ENCODE assay signal across 27 cellular contexts in the genomic region with DNA sequence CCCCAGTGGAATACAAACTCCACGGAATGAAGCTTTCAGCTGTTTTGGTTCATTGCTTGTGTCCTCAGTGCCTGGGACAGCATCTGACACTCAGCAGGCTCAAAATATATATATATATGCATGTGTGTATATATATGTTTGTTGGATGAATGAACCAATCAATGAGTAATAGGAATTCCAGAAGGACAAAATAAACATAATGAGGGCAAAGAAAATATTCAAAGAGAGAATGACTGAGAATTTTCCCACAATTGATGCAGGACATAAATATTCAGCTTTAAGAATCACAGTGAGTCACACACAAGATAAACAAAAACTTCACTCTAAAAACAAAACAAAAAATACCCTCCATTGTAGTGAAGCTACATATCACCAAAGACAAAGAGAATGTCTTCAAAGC.
DNase-seq lines count a peak whose midpoint lies in the region; ATAC-seq and TF ChIP-seq lines count a peak whose summit lies in the region.
"Had no signal": no experiment of that assay in that cellular context is flagged by ENCODE, and none has a peak within 500 bp of the region (broad histone marks: within the 10 kb centered on the region; RNA-seq: fewer than 3 reads in every experiment).

No MANE protein-coding gene starts in this region.

- H3K27ac Mint-ChIP-seq in MCF 10A (ENCODE audit: low read depth, unreplicated experiment): no peak overlapping the region
- H3K27ac Mint-ChIP-seq: activated CD8-positive, alpha-beta T cell treated with anti-CD3 and anti-CD28 coated beads, Interleukin-2, amount 10 ng/mL, durations not matched to agents 7 days and 5 days; activated T-cell treated with anti-CD3 and anti-CD28 coated beads, Interleukin-2, amount 50 U/mL, for 24 hours; B cell; stimulated activated naive CD8-positive, alpha-beta T cell treated with anti-CD3 and anti-CD28 coated beads, Interleukin-15, Interleukin-2, amounts not matched to agents 100 ng/mL and 50 ng/mL, for 24 hours had no signal

- no peaks in the 10 kb centered on the region for H3K4me1 ChIP-seq in breast epithelium
- H3K4me1 ChIP-seq: gastrocnemius medialis, transverse colon had no signal

- H3K4me3 ChIP-seq in breast epithelium: no peak overlapping the region
- H3K4me3 ChIP-seq: dorsolateral prefrontal cortex, gastrocnemius medialis, smooth muscle cell, transverse colon had no signal

- DNase-seq in MCF 10A (ENCODE audit: unreplicated experiment) (peak; percentile 51), breast epithelium (ENCODE audit: low spot score in 2 of 2) (no peak), astrocyte of the hippocampus (ENCODE audit: low read depth, low spot score) (peak; percentile 35), foreskin melanocyte (peak; percentile 29), head of caudate nucleus (no peak)
- DNase-seq: 8988T; activated CD4-positive, CD25-positive, alpha-beta regulatory T cell treated with anti-CD3 and anti-CD28 coated beads, Interleukin-2, amount 50 U/mL, for 72 hours; activated CD8-positive, alpha-beta T cell treated with anti-CD3 and anti-CD28 coated beads, Interleukin-2, amount 10 ng/mL, durations not matched to agents 7 days and 5 days; activated naive CD4-positive, alpha-beta T cell; activated T-cell treated with anti-CD3 and anti-CD28 coated beads, Interleukin-2, amount 50 U/mL, for 24 hours; amygdala; gastrocnemius medialis; GOT3; MV-4-11; NCI-H1694; NCI-H2171 treated with DMSO at 0.1 percent for 48 hours; stimulated activated CD4-positive, alpha-beta T cell treated with anti-CD3 and anti-CD28 coated beads, Interleukin-4, amount 100 ng/mL, for 1 hour; transverse colon had no signal

- no peaks in the 10 kb centered on the region for H3K27me3 ChIP-seq in breast epithelium
- H3K27me3 ChIP-seq: dorsolateral prefrontal cortex, transverse colon had no signal

- intact Hi-C loops in MCF 10A (cut with micrococcal nuclease) (no loop called here), breast epithelium (cut with DNase I; ENCODE audit: low total_unique reads) (no loop called here), head of caudate nucleus (cut with DNase I) (no loop called here)

- H3K27ac ChIP-seq in breast epithelium: no peak overlapping the region
- H3K27ac ChIP-seq: epithelial cell of prostate, gastrocnemius medialis, transverse colon had no signal

- no TSS peak for BruUV-seq in MCF 10A (replicated peaks; lab: Mats Ljungman, UMichigan)

- H3K9me3 Mint-ChIP-seq in MCF 10A (ENCODE audit: unreplicated experiment): peaks cover 10% of the 10 kb centered on the region

- CTCF ChIA-PET in MCF 10A (lab: Yijun Ruan, JAX): interaction anchor here (0.6 kb wide), 1 partner anchor 363 kb away, joined by 4 read pairs; no protein-coding TSS in a partner anchor

- no peak for TF ChIP-seq POLR2A in breast epithelium (IDR thresholded peaks at IDR 0.05)

- no peak overlapping the region for H3K4me3 Mint-ChIP-seq in MCF 10A (ENCODE audit: unreplicated experiment)
- H3K4me3 Mint-ChIP-seq: activated CD8-positive, alpha-beta T cell treated with anti-CD3 and anti-CD28 coated beads, Interleukin-2, amount 10 ng/mL, durations not matched to agents 7 days and 5 days; activated T-cell treated with anti-CD3 and anti-CD28 coated beads, Interleukin-2, amount 50 U/mL, for 24 hours; B cell; central memory CD8-positive, alpha-beta T cell; stimulated activated naive CD8-positive, alpha-beta T cell treated with anti-CD3 and anti-CD28 coated beads, Interleukin-15, Interleukin-2, amounts not matched to agents 100 ng/mL and 50 ng/mL, for 24 hours had no signal

- H3K36me3 Mint-ChIP-seq in MCF 10A (ENCODE audit: insufficient read depth, unreplicated experiment): peaks cover 4% of the 10 kb centered on the region

- ATAC-seq in GM18868 (IDR thresholded peaks at IDR 0.05; ENCODE audit: unreplicated experiment) (no peak), GM21390 (IDR thresholded peaks at IDR 0.05; ENCODE audit: unreplicated experiment) (no peak), HG03196 (IDR thresholded peaks at IDR 0.05; ENCODE audit: unreplicated experiment) (no peak)
- ATAC-seq: activated CD8-positive, alpha-beta T cell treated with anti-CD3 and anti-CD28 coated beads, Interleukin-2, amount 10 ng/mL, durations not matched to agents 7 days and 5 days; gastrocnemius medialis had no signal

- H3K9me3 ChIP-seq in breast epithelium: peaks cover 0 to 13% of the 10 kb centered on the region in 2 donors
- H3K9me3 ChIP-seq: gastrocnemius medialis had no signal

- TF ChIP-seq CTCF in MCF 10A (IDR thresholded peaks at IDR 0.05; ENCODE audit: unreplicated experiment): no peak
- no peak for TF ChIP-seq CTCF in breast epithelium (IDR thresholded peaks at IDR 0.05)

- H3K4me1 Mint-ChIP-seq in MCF 10A (ENCODE audit: insufficient read depth, unreplicated experiment): peaks cover 6% of the 10 kb centered on the region
- H3K4me1 Mint-ChIP-seq: B cell had no signal

- peaks cover 11% of the 10 kb centered on the region for H3K27me3 Mint-ChIP-seq in MCF 10A (ENCODE audit: insufficient read depth, unreplicated experiment)
- H3K27me3 Mint-ChIP-seq: activated T-cell treated with anti-CD3 and anti-CD28 coated beads, Interleukin-2, amount 50 U/mL, for 24 hours; B cell; central memory CD8-positive, alpha-beta T cell had no signal

- H3K36me3 ChIP-seq in breast epithelium: no peaks in the 10 kb centered on the region
- H3K36me3 ChIP-seq: gastrocnemius medialis, transverse colon had no signal

- POLR2A ChIA-PET in MCF 10A (lab: Yijun Ruan, JAX): interaction anchor here (1.2 kb wide), 1 partner anchor 104 kb away, joined by 6 read pairs; no protein-coding TSS in a partner anchor

Comparison
In these comparisons a context has a peak if more than half of its experiments do, and no peak if none do; other contexts are left out.
1. DNase-seq: peak in MCF 10A (single experiment), astrocyte of the hippocampus (single experiment) and foreskin melanocyte (single experiment); none in breast epithelium (0 of 2) and head of caudate nucleus (0 of 42).